ENCODE assay signal across 15 cellular contexts in the genomic region with DNA sequence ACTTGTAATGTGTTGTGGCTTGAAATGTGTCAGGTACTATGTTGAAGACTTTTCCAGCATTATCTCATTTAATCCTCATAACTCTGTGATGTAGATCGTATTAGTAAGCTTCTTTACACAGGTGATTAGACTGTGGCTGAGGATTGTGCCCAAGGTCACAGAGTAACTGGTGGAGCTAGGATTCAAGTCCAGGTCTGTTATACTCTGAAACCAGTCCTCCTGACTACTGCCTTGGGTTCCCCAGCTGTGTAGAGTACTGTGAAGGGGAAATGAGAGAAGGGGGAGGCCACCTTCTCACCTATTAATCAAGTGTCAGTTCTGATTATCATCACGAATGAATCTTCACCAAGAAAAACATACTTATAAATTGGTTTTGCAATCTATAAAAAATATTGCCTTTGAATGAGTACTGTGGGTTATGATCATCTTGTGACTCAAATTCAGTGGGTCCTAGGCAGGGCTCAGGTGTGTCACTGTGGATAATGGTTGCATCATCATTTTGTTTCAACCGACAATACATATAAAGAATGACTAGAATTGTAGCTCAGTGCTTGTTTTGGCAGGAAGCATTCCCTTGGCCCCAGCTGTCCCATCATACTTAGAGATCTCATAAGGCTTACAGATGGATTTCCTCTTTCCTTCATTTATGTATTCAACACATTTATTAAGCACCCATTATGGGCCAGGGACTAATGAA. TPM values are rescaled to one million over a fixed set of nuclear protein-coding genes. Genes with fewer than 3 reads are reported as not detected.
A peak's percentile ranks its signal among the peaks of the same experiment; 100 is the strongest.
DNase-seq lines count a peak whose midpoint lies in the region; ATAC-seq, FAIRE-seq and TF ChIP-seq lines count a peak whose summit lies in the region.
"Had no signal": no experiment of that assay in that cellular context is flagged by ENCODE, and none has a peak within 500 bp of the region (broad histone marks: within the 10 kb centered on the region; RNA-seq: fewer than 3 reads in every experiment).

No MANE protein-coding gene starts in this region.

- WGBS in hepatocyte (ENCODE audit: low lambda C conversion rate, missing lambda C conversion rate) = 82% methylated on average over 3 of the region's 3 CpGs

- H3K36me3 Mint-ChIP-seq in CD14-positive monocyte (peaks cover 6 to 9% of the 10 kb centered on the region in 2 donors), HFFc6 (ENCODE audit: low read depth) (no peaks in the 10 kb centered on the region)
- peaks cover 13 to 36% of the 10 kb centered on the region in 2 donors for H3K36me3 Mint-ChIP-seq in activated naive CD4-positive, alpha-beta T cell treated with anti-CD3 and anti-CD28 coated beads, Interleukin-2, amount 50 U/mL, for 72 hours
- H3K36me3 Mint-ChIP-seq: IgD-negative memory B cell had no signal

- H3K27ac Mint-ChIP-seq in CD14-positive monocyte = peak overlapping the region; percentile 94 to 99 (median 96)
- peak overlapping the region; percentile 33 for H3K27ac Mint-ChIP-seq in HFFc6
- peak overlapping the region; percentile 97 to 98 for H3K27ac Mint-ChIP-seq in activated naive CD4-positive, alpha-beta T cell treated with anti-CD3 and anti-CD28 coated beads, Interleukin-2, amount 50 U/mL, for 72 hours
- H3K27ac Mint-ChIP-seq: IgD-negative memory B cell had no signal

- H3K27me3 Mint-ChIP-seq in CD14-positive monocyte (ENCODE audit: low read depth in 3 of 3) = peaks cover 0 to 15% (median 0%) of the 10 kb centered on the region in 3 donors
- H3K27me3 Mint-ChIP-seq in HFFc6 (ENCODE audit: insufficient read depth) = no peaks in the 10 kb centered on the region; the same call in 1 of the 2 replicates
- H3K27me3 Mint-ChIP-seq: IgD-negative memory B cell had no signal

- H3K9me3 Mint-ChIP-seq in CD14-positive monocyte (peaks cover 0 to 10% (median 3%) of the 10 kb centered on the region in 7 donors), HFFc6 (no peaks in the 10 kb centered on the region)
- no peaks in the 10 kb centered on the region for H3K9me3 Mint-ChIP-seq in activated naive CD4-positive, alpha-beta T cell treated with anti-CD3 and anti-CD28 coated beads, Interleukin-2, amount 50 U/mL, for 72 hours
- H3K9me3 Mint-ChIP-seq: IgD-negative memory B cell had no signal

- TF ChIP-seq CTCF in CD14-positive monocyte (IDR thresholded peaks at IDR 0.05) = no peak
- no peak for TF ChIP-seq CTCF in HFFc6 (IDR thresholded peaks at IDR 0.05)
- no peak for TF ChIP-seq CTCF in hepatocyte (IDR thresholded peaks at IDR 0.05; ENCODE audit: poor library complexity)

- DNase-seq in CD14-positive monocyte (ENCODE audit: low spot score) (no peak), HFFc6 (no peak), hepatocyte (ENCODE audit: low spot score) (no peak), RCC 7860 (ENCODE audit: low spot score) (no peak), NCI-H187 (lab: John Stamatoyannopoulos, UW) (no peak)
- no peak for DNase-seq in activated naive CD4-positive, alpha-beta T cell treated with anti-CD3 and anti-CD28 coated beads, Interleukin-2, amount 50 U/mL, for 72 hours (ENCODE audit: low spot score in 2 of 2)
- DNase-seq: activated CD4-positive, alpha-beta T cell treated with anti-CD3 and anti-CD28 coated beads for 1 hour; adrenal gland; mesenchymal stem cell; NCI-H146; NCI-H526; stomach had no signal

- H4K20me1 ChIP-seq in hepatocyte (ENCODE audit: insufficient read depth, poor library complexity, severe bottlenecking) = no peaks in the 10 kb centered on the region

- H3K4me2 ChIP-seq in hepatocyte = no peak overlapping the region

- H3K4me3 Mint-ChIP-seq in CD14-positive monocyte (peak overlapping the region in 1 of 2 donors; percentile 26), HFFc6 (no peak overlapping the region)
- H3K4me3 Mint-ChIP-seq: IgD-negative memory B cell had no signal

- no peaks in the 10 kb centered on the region for H3K9me2 ChIP-seq in hepatocyte (replicated peaks; ENCODE audit: insufficient read depth)

- peak overlapping the region; percentile 52 for H3K27ac ChIP-seq in hepatocyte
- H3K27ac ChIP-seq: adrenal gland had no signal

- H3K4me1 Mint-ChIP-seq in CD14-positive monocyte (peaks cover 41% of the 10 kb centered on the region), HFFc6 (ENCODE audit: low read depth) (peaks cover 28% of the 10 kb centered on the region)

- ATAC-seq in activated naive CD4-positive, alpha-beta T cell treated with anti-CD3 and anti-CD28 coated beads, Interleukin-2, amount 50 U/mL, for 72 hours = peak; percentile 50 to 59
- no peak for ATAC-seq in HG03457 (IDR thresholded peaks at IDR 0.05; ENCODE audit: unreplicated experiment)
- ATAC-seq in HG03045 (IDR thresholded peaks at IDR 0.05; ENCODE audit: unreplicated experiment) = no peak

- H3K9me3 ChIP-seq in hepatocyte (ENCODE audit: low read depth) = no peaks in the 10 kb centered on the region
- H3K9me3 ChIP-seq: adrenal gland, stomach had no signal

- no peak overlapping the region for H3K4me3 ChIP-seq in hepatocyte
- H3K4me3 ChIP-seq: adrenal gland, stomach had no signal

- H3K27me3 ChIP-seq in hepatocyte = no peaks in the 10 kb centered on the region

- H3K36me3 ChIP-seq in hepatocyte (replicated peaks; ENCODE audit: insufficient read depth, low read depth) = no peaks in the 10 kb centered on the region
- H3K36me3 ChIP-seq: adrenal gland, stomach had no signal

- peaks cover 3% of the 10 kb centered on the region for H3K79me2 ChIP-seq in hepatocyte

- intact Hi-C loops in CD14-positive monocyte (cut with micrococcal nuclease) = loop anchor here (10.0 kb wide), 2 partner anchors 83 to 93 kb away; a partner anchor contains a TSS

- no peak overlapping the region for H2AFZ ChIP-seq in hepatocyte

- H3K4me1 ChIP-seq in hepatocyte (ENCODE audit: insufficient read depth) = no peaks in the 10 kb centered on the region
- H3K4me1 ChIP-seq: adrenal gland had no signal

- no peak for FAIRE-seq in RCC 7860 (lab: Jason Lieb, UNC)

RNA-seq across cellular contexts. Expression of a gene that starts 4.5 kb away (rescaled TPM):
- polyA plus RNA-seq in CD14-positive monocyte (10 to 100 TPM; 41.0 to 51.9 TPM), hepatocyte (14.4 and 18.5 TPM in 2 replicates)
- total RNA-seq in HFFc6 (2021; fragmentation: NEBNext Ultra II Directional; extraction: Animal tissue kit (Norgen Biotek cat#: 25700)) = 1 to 10 TPM; 5.2 to 8.7 (median 7.9) TPM
- total RNA-seq in activated naive CD4-positive, alpha-beta T cell treated with anti-CD3 and anti-CD28 coated beads, Interleukin-2, amount 50 U/mL, for 72 hours = 100 to 1,000 TPM in 1 of 2 donors, 10 to 100 TPM in 1; 53.1 to 147 TPM
- 29.9 and 30.3 TPM in 2 replicates for total RNA-seq in hepatocyte

Comparison
In these comparisons a context has a peak if more than half of its experiments do, and no peak if none do; other contexts are left out.
1. H3K27ac Mint-ChIP-seq: peak in every context shown above with its lines; median percentile 98 in activated naive CD4-positive, alpha-beta T cell treated with anti-CD3 and anti-CD28 coated beads, Interleukin-2, amount 50 U/mL, for 72 hours; 96 in CD14-positive monocyte; 33 in HFFc6.
2. ATAC-seq: peak in activated naive CD4-positive, alpha-beta T cell treated with anti-CD3 and anti-CD28 coated beads, Interleukin-2, amount 50 U/mL, for 72 hours (2 of 2); none in HG03457 (single experiment) and HG03045 (single experiment).